In the genomic region with DNA sequence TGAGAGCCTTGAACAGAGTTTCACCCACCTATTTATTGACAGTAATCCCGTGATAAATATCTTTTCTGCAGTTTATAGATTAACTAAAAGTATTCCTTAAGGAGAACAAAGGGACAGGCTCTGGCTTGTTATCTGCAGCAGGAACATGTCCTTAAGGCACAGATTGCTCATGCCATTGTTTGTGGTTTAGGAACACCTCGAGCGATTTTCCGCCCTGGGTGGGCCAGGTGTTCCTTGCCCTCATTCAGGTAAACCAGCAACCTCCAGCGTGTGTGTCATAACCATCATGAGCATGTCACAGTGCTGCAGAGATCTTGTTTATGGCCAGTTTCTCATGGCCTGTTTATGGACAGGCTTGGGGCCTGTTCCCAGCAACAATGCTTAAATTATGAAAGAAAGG, we compare ENCODE assay signal across 5 cellular contexts. TPM values are rescaled to one million over a fixed set of nuclear protein-coding genes. Genes with fewer than 3 reads are reported as not detected.
"Had no signal": no experiment of that assay in that cellular context is flagged by ENCODE, and none has a peak within 500 bp of the region (broad histone marks: within the 10 kb centered on the region; RNA-seq: fewer than 3 reads in every experiment).

No MANE protein-coding gene starts in this region.

RNA-seq across cellular contexts. Expression of gene GIMAP8, which starts 6.6 kb away (rescaled TPM):
- total RNA-seq: LHCN-M2, PC-3, SJSA1 had no signal
- polyA plus RNA-seq: cardiac muscle cell, SK-N-SH had no signal

RNA-seq across cellular contexts. Expression of gene GIMAP7, which starts 57.6 kb away (rescaled TPM):
- total RNA-seq: cardiac muscle cell, LHCN-M2, PC-3, SJSA1 had no signal
- polyA plus RNA-seq: cardiac muscle cell, SK-N-SH had no signal
